Comparison of ENCODE assay signal across 1 cellular context in the genomic region with DNA sequence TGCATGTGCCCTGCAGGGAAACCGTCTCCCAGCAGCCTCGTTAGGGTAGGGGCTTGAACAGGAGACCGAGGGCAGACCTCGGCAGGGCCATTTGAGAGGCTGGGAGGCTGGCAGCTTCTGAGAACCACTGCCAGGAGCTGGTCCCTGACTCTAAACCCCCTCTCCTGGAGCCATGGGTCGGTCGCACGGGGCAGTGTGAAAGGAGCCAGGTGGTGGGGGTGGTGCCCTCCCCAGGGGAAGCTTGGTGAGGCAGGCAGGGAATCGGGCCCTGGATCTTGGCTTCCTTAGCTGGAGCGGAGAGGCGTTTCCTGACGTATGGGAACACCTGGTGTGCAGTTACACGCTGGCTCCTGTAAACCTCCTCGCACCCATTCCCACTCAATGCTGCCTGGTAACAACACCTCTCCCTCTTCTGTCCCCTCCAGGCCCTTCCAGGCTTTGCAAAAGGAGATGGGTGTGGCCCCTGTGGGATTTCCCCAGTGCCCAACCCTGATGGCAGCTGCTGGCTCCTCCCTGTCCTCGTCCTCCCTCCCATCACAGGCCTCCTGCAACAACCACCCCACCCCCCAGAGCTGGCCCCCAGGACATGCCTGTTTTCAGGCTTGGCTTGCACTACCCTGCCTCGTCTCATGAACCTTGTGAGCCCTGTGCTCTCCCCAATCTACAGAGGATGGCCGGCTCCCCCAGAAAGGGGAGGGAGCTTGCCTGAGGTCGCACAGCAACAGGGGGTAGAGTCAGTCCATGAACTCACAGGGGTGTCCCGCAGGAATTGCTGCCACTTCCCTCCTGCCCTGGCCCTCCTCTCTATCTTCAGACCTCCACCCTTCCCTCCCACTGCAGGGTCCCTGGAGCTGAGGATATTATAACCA.
TF ChIP-seq lines count a peak whose summit lies in the region.

No MANE protein-coding gene starts in this region.

TF ChIP-seq in GM12878, 131 proteins besides CTCF, POLR2A, EP300 and RAD21:
- TF ChIP-seq RFX5 (IDR thresholded peaks at IDR 0.05; ENCODE audit: low read depth, low read length) (no peak), STAT3 (IDR thresholded peaks at IDR 0.05; ENCODE audit: low read depth, low read length) (no peak), SPI1 (IDR thresholded peaks at IDR 0.05; ENCODE audit: borderline replicate concordance, insufficient read depth, low read depth, low read length) (no peak), SRF (IDR thresholded peaks at IDR 0.05; ENCODE audit: low read depth in 2 of 2, low read length in 2 of 2) (no peak), CBX5 (IDR thresholded peaks at IDR 0.05; ENCODE audit: low read depth) (no peak), CEBPB (IDR thresholded peaks at IDR 0.05; ENCODE audit: borderline replicate concordance in 1 of 2, low read depth in 2 of 2, low read length in 2 of 2) (no peak), SMARCA5 (IDR thresholded peaks at IDR 0.05) (no peak), CBFB (IDR thresholded peaks at IDR 0.05; ENCODE audit: low read depth) (no peak), RUNX3 (IDR thresholded peaks at IDR 0.05; ENCODE audit: low read length) (no peak), CREM (IDR thresholded peaks at IDR 0.05; ENCODE audit: low read depth) (no peak), HCFC1 (IDR thresholded peaks at IDR 0.05; ENCODE audit: low read length) (no peak), SMC3 (IDR thresholded peaks at IDR 0.05; ENCODE audit: borderline replicate concordance, low read length) (no peak), ZNF622 (IDR thresholded peaks at IDR 0.05) (no peak)
- TF ChIP-seq, protein P1, sequence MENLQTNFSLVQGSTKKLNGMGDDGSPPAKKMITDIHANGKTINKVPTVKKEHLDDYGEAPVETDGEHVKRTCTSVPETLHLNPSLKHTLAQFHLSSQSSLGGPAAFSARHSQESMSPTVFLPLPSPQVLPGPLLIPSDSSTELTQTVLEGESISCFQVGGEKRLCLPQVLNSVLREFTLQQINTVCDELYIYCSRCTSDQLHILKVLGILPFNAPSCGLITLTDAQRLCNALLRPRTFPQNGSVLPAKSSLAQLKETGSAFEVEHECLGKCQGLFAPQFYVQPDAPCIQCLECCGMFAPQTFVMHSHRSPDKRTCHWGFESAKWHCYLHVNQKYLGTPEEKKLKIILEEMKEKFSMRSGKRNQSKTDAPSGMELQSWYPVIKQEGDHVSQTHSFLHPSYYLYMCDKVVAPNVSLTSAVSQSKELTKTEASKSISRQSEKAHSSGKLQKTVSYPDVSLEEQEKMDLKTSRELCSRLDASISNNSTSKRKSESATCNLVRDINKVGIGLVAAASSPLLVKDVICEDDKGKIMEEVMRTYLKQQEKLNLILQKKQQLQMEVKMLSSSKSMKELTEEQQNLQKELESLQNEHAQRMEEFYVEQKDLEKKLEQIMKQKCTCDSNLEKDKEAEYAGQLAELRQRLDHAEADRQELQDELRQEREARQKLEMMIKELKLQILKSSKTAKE (IDR thresholded peaks at IDR 0.05; ENCODE audit: low read depth, poor library complexity, severe bottlenecking): no peak
- TF ChIP-seq, protein P2, sequence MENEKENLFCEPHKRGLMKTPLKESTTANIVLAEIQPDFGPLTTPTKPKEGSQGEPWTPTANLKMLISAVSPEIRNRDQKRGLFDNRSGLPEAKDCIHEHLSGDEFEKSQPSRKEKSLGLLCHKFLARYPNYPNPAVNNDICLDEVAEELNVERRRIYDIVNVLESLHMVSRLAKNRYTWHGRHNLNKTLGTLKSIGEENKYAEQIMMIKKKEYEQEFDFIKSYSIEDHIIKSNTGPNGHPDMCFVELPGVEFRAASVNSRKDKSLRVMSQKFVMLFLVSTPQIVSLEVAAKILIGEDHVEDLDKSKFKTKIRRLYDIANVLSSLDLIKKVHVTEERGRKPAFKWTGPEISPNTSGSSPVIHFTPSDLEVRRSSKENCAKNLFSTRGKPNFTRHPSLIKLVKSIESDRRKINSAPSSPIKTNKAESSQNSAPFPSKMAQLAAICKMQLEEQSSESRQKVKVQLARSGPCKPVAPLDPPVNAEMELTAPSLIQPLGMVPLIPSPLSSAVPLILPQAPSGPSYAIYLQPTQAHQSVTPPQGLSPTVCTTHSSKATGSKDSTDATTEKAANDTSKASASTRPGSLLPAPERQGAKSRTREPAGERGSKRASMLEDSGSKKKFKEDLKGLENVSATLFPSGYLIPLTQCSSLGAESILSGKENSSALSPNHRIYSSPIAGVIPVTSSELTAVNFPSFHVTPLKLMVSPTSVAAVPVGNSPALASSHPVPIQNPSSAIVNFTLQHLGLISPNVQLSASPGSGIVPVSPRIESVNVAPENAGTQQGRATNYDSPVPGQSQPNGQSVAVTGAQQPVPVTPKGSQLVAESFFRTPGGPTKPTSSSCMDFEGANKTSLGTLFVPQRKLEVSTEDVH (IDR thresholded peaks at IDR 0.05; ENCODE audit: low read depth, partially characterized antibody): no peak
- TF ChIP-seq, protein P3, sequence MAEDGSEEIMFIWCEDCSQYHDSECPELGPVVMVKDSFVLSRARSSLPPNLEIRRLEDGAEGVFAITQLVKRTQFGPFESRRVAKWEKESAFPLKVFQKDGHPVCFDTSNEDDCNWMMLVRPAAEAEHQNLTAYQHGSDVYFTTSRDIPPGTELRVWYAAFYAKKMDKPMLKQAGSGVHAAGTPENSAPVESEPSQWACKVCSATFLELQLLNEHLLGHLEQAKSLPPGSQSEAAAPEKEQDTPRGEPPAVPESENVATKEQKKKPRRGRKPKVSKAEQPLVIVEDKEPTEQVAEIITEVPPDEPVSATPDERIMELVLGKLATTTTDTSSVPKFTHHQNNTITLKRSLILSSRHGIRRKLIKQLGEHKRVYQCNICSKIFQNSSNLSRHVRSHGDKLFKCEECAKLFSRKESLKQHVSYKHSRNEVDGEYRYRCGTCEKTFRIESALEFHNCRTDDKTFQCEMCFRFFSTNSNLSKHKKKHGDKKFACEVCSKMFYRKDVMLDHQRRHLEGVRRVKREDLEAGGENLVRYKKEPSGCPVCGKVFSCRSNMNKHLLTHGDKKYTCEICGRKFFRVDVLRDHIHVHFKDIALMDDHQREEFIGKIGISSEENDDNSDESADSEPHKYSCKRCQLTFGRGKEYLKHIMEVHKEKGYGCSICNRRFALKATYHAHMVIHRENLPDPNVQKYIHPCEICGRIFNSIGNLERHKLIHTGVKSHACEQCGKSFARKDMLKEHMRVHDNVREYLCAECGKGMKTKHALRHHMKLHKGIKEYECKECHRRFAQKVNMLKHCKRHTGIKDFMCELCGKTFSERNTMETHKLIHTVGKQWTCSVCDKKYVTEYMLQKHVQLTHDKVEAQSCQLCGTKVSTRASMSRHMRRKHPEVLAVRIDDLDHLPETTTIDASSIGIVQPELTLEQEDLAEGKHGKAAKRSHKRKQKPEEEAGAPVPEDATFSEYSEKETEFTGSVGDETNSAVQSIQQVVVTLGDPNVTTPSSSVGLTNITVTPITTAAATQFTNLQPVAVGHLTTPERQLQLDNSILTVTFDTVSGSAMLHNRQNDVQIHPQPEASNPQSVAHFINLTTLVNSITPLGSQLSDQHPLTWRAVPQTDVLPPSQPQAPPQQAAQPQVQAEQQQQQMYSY (CRISPR knock-in tag; IDR thresholded peaks at IDR 0.05): no peak
- TF ChIP-seq, protein P4, sequence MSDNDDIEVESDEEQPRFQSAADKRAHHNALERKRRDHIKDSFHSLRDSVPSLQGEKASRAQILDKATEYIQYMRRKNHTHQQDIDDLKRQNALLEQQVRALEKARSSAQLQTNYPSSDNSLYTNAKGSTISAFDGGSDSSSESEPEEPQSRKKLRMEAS (IDR thresholded peaks at IDR 0.05; ENCODE audit: low read depth, low read length): no peak
- TF ChIP-seq, protein P5, sequence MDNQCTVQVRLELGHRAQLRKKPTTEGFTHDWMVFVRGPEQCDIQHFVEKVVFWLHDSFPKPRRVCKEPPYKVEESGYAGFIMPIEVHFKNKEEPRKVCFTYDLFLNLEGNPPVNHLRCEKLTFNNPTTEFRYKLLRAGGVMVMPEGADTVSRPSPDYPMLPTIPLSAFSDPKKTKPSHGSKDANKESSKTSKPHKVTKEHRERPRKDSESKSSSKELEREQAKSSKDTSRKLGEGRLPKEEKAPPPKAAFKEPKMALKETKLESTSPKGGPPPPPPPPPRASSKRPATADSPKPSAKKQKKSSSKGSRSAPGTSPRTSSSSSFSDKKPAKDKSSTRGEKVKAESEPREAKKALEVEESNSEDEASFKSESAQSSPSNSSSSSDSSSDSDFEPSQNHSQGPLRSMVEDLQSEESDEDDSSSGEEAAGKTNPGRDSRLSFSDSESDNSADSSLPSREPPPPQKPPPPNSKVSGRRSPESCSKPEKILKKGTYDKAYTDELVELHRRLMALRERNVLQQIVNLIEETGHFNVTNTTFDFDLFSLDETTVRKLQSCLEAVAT (IDR thresholded peaks at IDR 0.05): no peak
- TF ChIP-seq, protein P6, sequence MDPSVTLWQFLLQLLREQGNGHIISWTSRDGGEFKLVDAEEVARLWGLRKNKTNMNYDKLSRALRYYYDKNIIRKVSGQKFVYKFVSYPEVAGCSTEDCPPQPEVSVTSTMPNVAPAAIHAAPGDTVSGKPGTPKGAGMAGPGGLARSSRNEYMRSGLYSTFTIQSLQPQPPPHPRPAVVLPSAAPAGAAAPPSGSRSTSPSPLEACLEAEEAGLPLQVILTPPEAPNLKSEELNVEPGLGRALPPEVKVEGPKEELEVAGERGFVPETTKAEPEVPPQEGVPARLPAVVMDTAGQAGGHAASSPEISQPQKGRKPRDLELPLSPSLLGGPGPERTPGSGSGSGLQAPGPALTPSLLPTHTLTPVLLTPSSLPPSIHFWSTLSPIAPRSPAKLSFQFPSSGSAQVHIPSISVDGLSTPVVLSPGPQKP (IDR thresholded peaks at IDR 0.05; ENCODE audit: low read depth, low read length): no peak
- TF ChIP-seq, protein P7, sequence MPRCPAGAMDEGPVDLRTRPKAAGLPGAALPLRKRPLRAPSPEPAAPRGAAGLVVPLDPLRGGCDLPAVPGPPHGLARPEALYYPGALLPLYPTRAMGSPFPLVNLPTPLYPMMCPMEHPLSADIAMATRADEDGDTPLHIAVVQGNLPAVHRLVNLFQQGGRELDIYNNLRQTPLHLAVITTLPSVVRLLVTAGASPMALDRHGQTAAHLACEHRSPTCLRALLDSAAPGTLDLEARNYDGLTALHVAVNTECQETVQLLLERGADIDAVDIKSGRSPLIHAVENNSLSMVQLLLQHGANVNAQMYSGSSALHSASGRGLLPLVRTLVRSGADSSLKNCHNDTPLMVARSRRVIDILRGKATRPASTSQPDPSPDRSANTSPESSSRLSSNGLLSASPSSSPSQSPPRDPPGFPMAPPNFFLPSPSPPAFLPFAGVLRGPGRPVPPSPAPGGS (IDR thresholded peaks at IDR 0.05; ENCODE audit: borderline replicate concordance, insufficient read depth, low read depth, low read length, poor library complexity, severe bottlenecking): no peak
